25 cellular contexts compared by ENCODE assay signal in genomic region chr1:167344112-167344511, GRCh38.
A peak's percentile ranks its signal among the peaks of the same experiment; 100 is the strongest.
DNase-seq lines count a peak whose midpoint lies in the region; ATAC-seq and TF ChIP-seq lines count a peak whose summit lies in the region.
"Had no signal": no experiment of that assay in that cellular context is flagged by ENCODE, and none has a peak within 500 bp of the region (broad histone marks: within the 10 kb centered on the region; RNA-seq: fewer than 3 reads in every experiment).

No MANE protein-coding gene starts in this region.

- no peak overlapping the region for H3K4me3 Mint-ChIP-seq in HFFc6
- H3K4me3 Mint-ChIP-seq: activated CD4-positive, alpha-beta T cell treated with anti-CD3 and anti-CD28 coated beads for 36 hours; activated T-cell treated with anti-CD3 and anti-CD28 coated beads, Interleukin-2, amount 50 U/mL, for 4 hours; central memory CD8-positive, alpha-beta T cell; mesothelial cell of epicardium; naive thymus-derived CD8-positive, alpha-beta T cell; T-cell had no signal

- H3K27me3 ChIP-seq in kidney epithelial cell (ENCODE audit: control insufficient read depth, insufficient read depth, low read length) = no peaks in the 10 kb centered on the region
- H3K27me3 ChIP-seq: BLaER1, SJCRH30, suprapubic skin had no signal

- no peaks in the 10 kb centered on the region for H3K36me3 ChIP-seq in kidney epithelial cell (ENCODE audit: control insufficient read depth, insufficient read depth, low read length)
- H3K36me3 ChIP-seq: SJCRH30, suprapubic skin had no signal

- DNase-seq in AG08396 (ENCODE audit: low spot score) = peak; percentile 17
- peak; percentile 43 for DNase-seq in HFFc6
- DNase-seq in astrocyte of the spinal cord (ENCODE audit: low read depth, low spot score) = peak; percentile 90
- DNase-seq in kidney epithelial cell (ENCODE audit: low read depth) = peak; percentile 12
- DNase-seq in GDM1 (lab: John Stamatoyannopoulos, UW) = no peak
- no peak for DNase-seq in cerebellar cortex (ENCODE audit: low spot score)
- DNase-seq: activated CD4-positive, alpha-beta T cell treated with anti-CD3 and anti-CD28 coated beads for 36 hours; activated naive CD4-positive, alpha-beta T cell; activated T-cell treated with anti-CD3 and anti-CD28 coated beads, Interleukin-2, amount 50 U/mL, for 4 hours; amniotic stem cell; KG1; left ventricle myocardium inferior; naive thymus-derived CD8-positive, alpha-beta T cell; NCI-H187; NCI-H526 treated with DMSO at 0.1 percent for 48 hours; stimulated activated CD4-positive, alpha-beta T cell treated with anti-CD3 and anti-CD28 coated beads, Interleukin-2, amount 100 ng/mL, for 24 hours; T-cell had no signal

- no peaks in the 10 kb centered on the region for H3K36me3 Mint-ChIP-seq in HFFc6 (ENCODE audit: low read depth)

- peaks cover 16% of the 10 kb centered on the region for H3K4me1 Mint-ChIP-seq in HFFc6 (ENCODE audit: low read depth)
- H3K4me1 Mint-ChIP-seq: mesothelial cell of epicardium had no signal

- ATAC-seq in GM18519 (IDR thresholded peaks at IDR 0.05; ENCODE audit: low FRiP score, unreplicated experiment) = no peak
- no peak for ATAC-seq in HG02623 (IDR thresholded peaks at IDR 0.05; ENCODE audit: unreplicated experiment)
- ATAC-seq: activated CD4-positive, alpha-beta T cell treated with anti-CD3 and anti-CD28 coated beads for 36 hours; activated T-cell treated with anti-CD3 and anti-CD28 coated beads, Interleukin-2, amount 50 U/mL, for 4 hours; naive thymus-derived CD8-positive, alpha-beta T cell; T-cell had no signal

- no peak overlapping the region for H3K27ac Mint-ChIP-seq in HFFc6
- H3K27ac Mint-ChIP-seq: activated CD4-positive, alpha-beta T cell treated with anti-CD3 and anti-CD28 coated beads for 36 hours; mesothelial cell of epicardium; T-cell had no signal

- H3K27me3 Mint-ChIP-seq in HFFc6 (ENCODE audit: insufficient read depth) = no peaks in the 10 kb centered on the region
- H3K27me3 Mint-ChIP-seq: activated CD4-positive, alpha-beta T cell treated with anti-CD3 and anti-CD28 coated beads for 36 hours; central memory CD8-positive, alpha-beta T cell; naive thymus-derived CD8-positive, alpha-beta T cell; T-cell had no signal

- no peaks in the 10 kb centered on the region for H3K9me3 Mint-ChIP-seq in HFFc6
- H3K9me3 Mint-ChIP-seq: activated T-cell treated with anti-CD3 and anti-CD28 coated beads, Interleukin-2, amount 50 U/mL, for 4 hours; central memory CD8-positive, alpha-beta T cell had no signal

- H3K4me3 ChIP-seq in astrocyte of the spinal cord (ENCODE audit: low read depth, low read length) = no peak overlapping the region
- no peak overlapping the region for H3K4me3 ChIP-seq in kidney epithelial cell (ENCODE audit: low read depth, low read length)
- H3K4me3 ChIP-seq: BLaER1, left ventricle myocardium inferior, SJCRH30, smooth muscle cell, suprapubic skin had no signal

- in situ Hi-C loops in astrocyte of the spinal cord (cut with HindIII; ENCODE audit: low sequenced_read_pairs) = no loop called here

- TF ChIP-seq CTCF in HFFc6 (IDR thresholded peaks at IDR 0.05) (no peak), astrocyte of the spinal cord (IDR thresholded peaks at IDR 0.05; ENCODE audit: low read depth, low read length) (no peak), kidney epithelial cell (IDR thresholded peaks at IDR 0.05; ENCODE audit: insufficient read depth, low read length, poor library complexity, severe bottlenecking) (no peak)

Comparison
In these comparisons a context has a peak if more than half of its experiments do, and no peak if none do; other contexts are left out.
1. DNase-seq: peak in AG08396 (single experiment), HFFc6 (single experiment), astrocyte of the spinal cord (single experiment) and kidney epithelial cell (single experiment); none in GDM1 (single experiment) and cerebellar cortex (single experiment).